In genomic region chr2:173271825-173272224, GRCh38 we compare ENCODE assay signal across 26 cellular contexts.
DNase-seq lines count a peak whose midpoint lies in the region; ATAC-seq, FAIRE-seq and TF ChIP-seq lines count a peak whose summit lies in the region.
"Had no signal": no experiment of that assay in that cellular context is flagged by ENCODE, and none has a peak within 500 bp of the region (broad histone marks: within the 10 kb centered on the region; RNA-seq: fewer than 3 reads in every experiment).

No MANE protein-coding gene starts in this region.

- H3K9ac ChIP-seq in H1 (replicated peaks in 1 of 4; ENCODE audit: extremely low read depth in 1 of 4, low read depth in 3 of 4, low read length in 3 of 4) (no peak overlapping the region; a peak in 1 of 7 replicates), mesendoderm (ENCODE audit: low read length) (no peak overlapping the region)

- no peaks in the 10 kb centered on the region for H3K23me2 ChIP-seq in H1 (ENCODE audit: low read depth, low read length)

- TF ChIP-seq RAD21 in H1 (IDR thresholded peaks at IDR 0.05 in 1 of 2, conservative IDR thresholded peaks at IDR 0.05 in 1 of 2; ENCODE audit: low read depth in 2 of 2, low read length in 2 of 2): no peak

- H2BK120ac ChIP-seq in H1 (replicated peaks; ENCODE audit: low read depth, low read length) (no peak overlapping the region), mesendoderm (ENCODE audit: low read depth, low read length) (no peak overlapping the region)

- H2BK20ac ChIP-seq in H1 (ENCODE audit: low read length): no peak overlapping the region

- POLR2A ChIA-PET in H1 (lab: Charles Lee; ENCODE audit: partially characterized antibody): no interaction called here
- POLR2A ChIA-PET in GM10248 (lab: Yijun Ruan, JAX): no interaction called here

- H3K9me3 Mint-ChIP-seq in progenitor cell of endocrine pancreas (ENCODE audit: low read depth): no peaks in the 10 kb centered on the region
- H3K9me3 Mint-ChIP-seq: activated B cell treated with CpG ODN at 0.5 μM for 24 hours; CD4-positive, alpha-beta T cell; stimulated activated naive CD8-positive, alpha-beta T cell treated with anti-CD3 and anti-CD28 coated beads, Interleukin-15, Interleukin-2, amounts not matched to agents 100 ng/mL and 50 ng/mL, for 24 hours had no signal

- no peaks in the 10 kb centered on the region for H3K27me3 Mint-ChIP-seq in progenitor cell of endocrine pancreas
- H3K27me3 Mint-ChIP-seq: activated B cell treated with CpG ODN at 0.5 μM for 24 hours; stimulated activated naive CD8-positive, alpha-beta T cell treated with anti-CD3 and anti-CD28 coated beads, Interleukin-15, Interleukin-2, amounts not matched to agents 100 ng/mL and 50 ng/mL, for 24 hours had no signal

- TF ChIP-seq EP300 in H1 (IDR thresholded peaks at IDR 0.05; ENCODE audit: borderline replicate concordance in 1 of 2, low read depth in 2 of 2, low read length in 2 of 2): no peak

- H3K27ac Mint-ChIP-seq in progenitor cell of endocrine pancreas: no peak overlapping the region
- H3K27ac Mint-ChIP-seq: activated B cell treated with CpG ODN at 0.5 μM for 24 hours; activated CD4-positive, alpha-beta memory T cell treated with anti-CD3 and anti-CD28 coated beads for 36 hours; CD4-positive, alpha-beta T cell; stimulated activated naive CD8-positive, alpha-beta T cell treated with anti-CD3 and anti-CD28 coated beads, Interleukin-15, Interleukin-2, amounts not matched to agents 100 ng/mL and 50 ng/mL, for 24 hours had no signal

- H3K56ac ChIP-seq in H1 (replicated peaks; ENCODE audit: insufficient read length, low read depth, low read length): no peak overlapping the region
- no peak overlapping the region for H3K56ac ChIP-seq in mesendoderm (ENCODE audit: low read length)

- in situ Hi-C loops in ACHN (cut with HindIII; ENCODE audit: low pct_ligation_motif_present, low pct_unique_long_range_greater_than_20kb, low sequenced_read_pairs): no loop called here

- no peaks in the 10 kb centered on the region for H3K36me3 Mint-ChIP-seq in progenitor cell of endocrine pancreas (ENCODE audit: insufficient read depth)
- H3K36me3 Mint-ChIP-seq: activated CD4-positive, alpha-beta memory T cell treated with anti-CD3 and anti-CD28 coated beads for 36 hours had no signal

- WGBS in H1 (ENCODE audit: extremely low coverage in 1 of 2, insufficient coverage in 1 of 2, insufficient read length in 1 of 2, insufficient replicate concordance in 2 of 2, low coverage in 1 of 2, low lambda C conversion rate in 2 of 2, missing lambda C conversion rate in 1 of 2), 2 experiments: 88% methylated on average over 5 of the region's 5 CpGs; no CpG with 5 or more reads in 1 of the 2 experiments
- WGBS in mesendoderm (ENCODE audit: extremely low coverage, insufficient coverage, low lambda C conversion rate): no CpG with 5 or more reads among the region's 5 CpGs

- H2BK15ac ChIP-seq in H1 (ENCODE audit: low read length) (no peak overlapping the region), mesendoderm (replicated peaks; ENCODE audit: low read depth) (no peak overlapping the region)

- DNase-seq in ELR (ENCODE audit: low read depth) (peak; percentile 45), NB4 (ENCODE audit: low read depth) (peak; percentile 35), H1 (ENCODE audit: low read depth in 1 of 2, low spot score in 2 of 2) (no peak), mesendoderm (peak; percentile 32), ACHN (no peak), progenitor cell of endocrine pancreas (ENCODE audit: low spot score, unreplicated experiment) (no peak), GM10248 (ENCODE audit: extremely low spot score) (no peak)
- DNase-seq: activated B cell treated with CpG ODN at 0.5 μM for 24 hours; activated CD4-positive, alpha-beta memory T cell treated with anti-CD3 and anti-CD28 coated beads for 36 hours; activated naive CD4-positive, alpha-beta T cell; activated T-cell treated with anti-CD3 and anti-CD28 coated beads, Interleukin-2, amount 50 U/mL, for 1 hour; amygdala; CD4-positive, alpha-beta T cell; esophagus squamous epithelium; heart left ventricle; left ventricle myocardium inferior; NCI-H1092 treated with DMSO at 0.1 percent for 48 hours; NCI-H2081; NCI-H446 treated with DMSO at 0.1 percent for 48 hours; stimulated activated CD4-positive, alpha-beta T cell treated with anti-CD3 and anti-CD28 coated beads, Interleukin-2, amount 100 ng/mL, for 24 hours; tibial artery had no signal

- H3K18ac ChIP-seq in H1 (ENCODE audit: extremely low read depth, low read length) (no peak overlapping the region), mesendoderm (ENCODE audit: low read length) (no peak overlapping the region)

- H3K79me2 ChIP-seq in H1 (ENCODE audit: control insufficient read depth in 1 of 2, insufficient read depth in 2 of 2, low read length in 2 of 2) (no peaks in the 10 kb centered on the region), mesendoderm (ENCODE audit: control insufficient read depth, insufficient read depth, low read length) (no peaks in the 10 kb centered on the region)

- H3K4me3 ChIP-seq in NB4 (ENCODE audit: low read depth, low read length) (no peak overlapping the region), H1 (ENCODE audit: extremely low read depth in 1 of 4, insufficient read depth in 2 of 4, low read depth in 3 of 4, low read length in 4 of 4) (no peak overlapping the region), mesendoderm (ENCODE audit: low read length) (no peak overlapping the region)
- H3K4me3 ChIP-seq: esophagus squamous epithelium, heart left ventricle, left ventricle myocardium inferior, tibial artery had no signal

- H3K4me2 ChIP-seq in H1 (ENCODE audit: insufficient read depth in 1 of 2, low read depth in 2 of 2, low read length in 2 of 2): no peak overlapping the region
- H3K4me2 ChIP-seq in mesendoderm (ENCODE audit: low read length): no peak overlapping the region

- H2AK5ac ChIP-seq in H1 (ENCODE audit: low read depth, low read length) (no peak overlapping the region), mesendoderm (ENCODE audit: low read length) (no peak overlapping the region)

- H4K8ac ChIP-seq in H1 (ENCODE audit: extremely low read depth, insufficient read depth, low read length) (no peak overlapping the region), mesendoderm (ENCODE audit: low read depth, low read length) (no peak overlapping the region)

- H3K4me1 ChIP-seq in H1 (replicated peaks in 1 of 4; ENCODE audit: control insufficient read depth in 3 of 4, insufficient read depth in 4 of 4, low read length in 3 of 4): peaks cover 0 to 3% (median 0%) of the 10 kb centered on the region in 4 experiments; a peak in 1 of 7 replicates
- peaks cover 4% of the 10 kb centered on the region for H3K4me1 ChIP-seq in mesendoderm (ENCODE audit: control insufficient read depth, low read depth, low read length)
- H3K4me1 ChIP-seq: heart left ventricle, left ventricle myocardium inferior, tibial artery had no signal

- H3K9me3 ChIP-seq in H1 (ENCODE audit: insufficient read depth in 2 of 2, low read depth in 1 of 2, low read length in 1 of 2): peaks cover 0 to 3% of the 10 kb centered on the region in 2 experiments; a peak in 1 of 4 replicates

- H3K4ac ChIP-seq in H1 (replicated peaks; ENCODE audit: insufficient read length, low read depth, low read length) (no peak overlapping the region), mesendoderm (ENCODE audit: low read depth, low read length) (no peak overlapping the region)

- H3K79me1 ChIP-seq in H1 (ENCODE audit: low read depth, low read length): no peaks in the 10 kb centered on the region
- H3K79me1 ChIP-seq in mesendoderm (ENCODE audit: low read length): no peaks in the 10 kb centered on the region

- H2BK12ac ChIP-seq in H1 (ENCODE audit: low read depth, low read length): no peak overlapping the region

- no peak overlapping the region for H3K4me3 Mint-ChIP-seq in progenitor cell of endocrine pancreas (ENCODE audit: low read depth)
- H3K4me3 Mint-ChIP-seq: activated B cell treated with CpG ODN at 0.5 μM for 24 hours; activated CD4-positive, alpha-beta memory T cell treated with anti-CD3 and anti-CD28 coated beads for 36 hours; CD4-positive, alpha-beta T cell; stimulated activated naive CD8-positive, alpha-beta T cell treated with anti-CD3 and anti-CD28 coated beads, Interleukin-15, Interleukin-2, amounts not matched to agents 100 ng/mL and 50 ng/mL, for 24 hours had no signal

- no peak overlapping the region for H4K91ac ChIP-seq in H1 (replicated peaks; ENCODE audit: insufficient read length, low read length)

- FAIRE-seq in H1 (lab: Jason Lieb, UNC): no peak
- FAIRE-seq: GM12891, RCC 7860 had no signal

- no peaks in the 10 kb centered on the region for H4K20me1 ChIP-seq in H1 (replicated peaks in 1 of 2; ENCODE audit: control insufficient read depth in 1 of 2, insufficient read depth in 2 of 2, low read length in 2 of 2)

- no peaks in the 10 kb centered on the region for H3K4me1 Mint-ChIP-seq in progenitor cell of endocrine pancreas (ENCODE audit: low read depth)
- H3K4me1 Mint-ChIP-seq: activated B cell treated with CpG ODN at 0.5 μM for 24 hours had no signal

- no peak for TF ChIP-seq CTCF in NB4 (IDR thresholded peaks at IDR 0.05; ENCODE audit: low read depth, low read length)
- no peak for TF ChIP-seq CTCF in H1 (IDR thresholded peaks at IDR 0.05; ENCODE audit: control extremely low read depth in 1 of 3, insufficient read depth in 1 of 3, low read depth in 1 of 3, low read length in 3 of 3)
- TF ChIP-seq CTCF in progenitor cell of endocrine pancreas (IDR thresholded peaks at IDR 0.05; ENCODE audit: unreplicated experiment): no peak
- no peak for TF ChIP-seq CTCF in GM10248 (IDR thresholded peaks at IDR 0.05; ENCODE audit: control extremely low read depth, extremely low read depth, low read depth, missing control alignments)

- CTCF ChIA-PET in H1 (lab: Charles Lee; ENCODE audit: partially characterized antibody): no interaction called here
- CTCF ChIA-PET in GM10248 (lab: Yijun Ruan, JAX): interaction anchor here (0.7 to 1.5 kb wide), 4 partner anchors 9 to 244 kb away, joined by 3 to 6 read pairs (median 3); no protein-coding TSS in a partner anchor

- H3K27ac ChIP-seq in H1 (ENCODE audit: low read depth, low read length) (no peak overlapping the region), mesendoderm (ENCODE audit: low read depth, low read length) (no peak overlapping the region)
- H3K27ac ChIP-seq: esophagus squamous epithelium, heart left ventricle, HL-60, left ventricle myocardium inferior, tibial artery had no signal

- no peak for ATAC-seq in GM18873 (IDR thresholded peaks at IDR 0.05; ENCODE audit: low FRiP score, unreplicated experiment)
- ATAC-seq: heart left ventricle had no signal

- H3K27me3 ChIP-seq in H1 (replicated peaks in 1 of 4; ENCODE audit: control insufficient read depth in 3 of 4, extremely low read depth in 1 of 4, insufficient read depth in 3 of 4, low read length in 3 of 4) (no peaks in the 10 kb centered on the region), mesendoderm (ENCODE audit: insufficient read depth, low read length, poor library complexity) (no peaks in the 10 kb centered on the region)
- H3K27me3 ChIP-seq: heart left ventricle, tibial artery had no signal

- H4K5ac ChIP-seq in H1 (ENCODE audit: insufficient read length, low read depth, low read length): no peak overlapping the region
- no peak overlapping the region for H4K5ac ChIP-seq in mesendoderm (ENCODE audit: low read length)

- no peak overlapping the region for H3K14ac ChIP-seq in H1 (ENCODE audit: insufficient read length)

- H2BK5ac ChIP-seq in H1 (ENCODE audit: low read depth, low read length) (no peak overlapping the region), mesendoderm (ENCODE audit: low read length) (no peak overlapping the region)

- TF ChIP-seq POLR2A in NB4 (IDR thresholded peaks at IDR 0.05; ENCODE audit: extremely low read depth, insufficient read length): no peak
- TF ChIP-seq POLR2A in H1 (IDR thresholded peaks at IDR 0.05; ENCODE audit: control extremely low read depth in 1 of 2, low read depth in 2 of 2, low read length in 2 of 2): no peak

- H3K23ac ChIP-seq in H1 (ENCODE audit: insufficient read length) (no peak overlapping the region), mesendoderm (ENCODE audit: low read length) (no peak overlapping the region)

- H3K36me3 ChIP-seq in H1 (ENCODE audit: control insufficient read depth in 2 of 4, insufficient read depth in 4 of 4, low read length in 3 of 4) (no peaks in the 10 kb centered on the region), mesendoderm (ENCODE audit: control insufficient read depth, insufficient read depth, low read length) (no peaks in the 10 kb centered on the region)
- H3K36me3 ChIP-seq: left ventricle myocardium inferior had no signal

- H2AFZ ChIP-seq in H1 (ENCODE audit: low read length): 0 out of 2 replicates have a peak overlapping the region, but pooled peaks have one; percentile 8

Comparison
In these comparisons a context has a peak if more than half of its experiments do, and no peak if none do; other contexts are left out.
1. DNase-seq: peak in ELR (single experiment), NB4 (single experiment) and mesendoderm (single experiment); none in H1 (0 of 2), ACHN (single experiment), progenitor cell of endocrine pancreas (single experiment) and GM10248 (single experiment).